In the genomic region with DNA sequence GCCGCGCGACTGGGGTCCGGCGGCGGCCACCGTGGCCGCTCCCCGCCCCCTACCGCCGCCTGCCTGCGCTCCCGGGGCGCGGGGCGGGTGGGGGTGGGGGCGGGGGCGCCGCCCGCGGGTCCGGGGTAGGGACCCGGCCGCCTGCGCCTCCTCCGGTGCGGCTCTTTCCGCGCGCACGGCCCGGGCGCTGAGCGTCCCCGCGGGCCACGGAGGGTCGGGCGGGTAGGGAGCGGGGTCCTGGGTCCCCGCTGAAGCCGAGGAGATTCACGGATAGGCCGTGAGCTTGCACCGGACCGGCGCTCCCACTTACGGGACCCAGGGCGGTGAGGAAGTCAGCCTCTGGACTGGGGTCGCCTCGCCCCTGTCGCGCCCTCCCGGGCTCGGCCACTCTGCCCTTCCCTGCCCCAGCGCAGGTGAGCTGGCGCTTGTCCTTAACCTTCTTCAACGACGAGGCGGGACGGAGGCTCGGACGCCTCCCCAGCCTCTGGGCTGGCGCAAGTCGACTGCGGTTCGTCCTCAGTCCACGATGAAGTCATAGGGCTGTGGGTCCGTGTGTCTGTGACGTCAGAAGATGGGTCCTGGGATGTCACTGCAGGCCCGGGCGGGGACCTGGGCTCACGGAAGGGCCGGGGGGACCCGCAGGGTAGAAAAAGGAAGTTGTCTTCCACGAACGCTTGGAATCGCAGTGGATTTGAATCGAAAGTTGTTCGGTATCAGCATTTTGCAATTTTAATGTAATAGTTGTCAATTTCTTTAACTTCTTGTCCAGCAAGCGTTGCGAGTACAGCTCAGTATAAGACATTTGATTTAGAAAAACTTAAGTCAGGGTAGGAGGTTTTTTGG, we compare ENCODE assay signal across 1 cellular context.
TF ChIP-seq lines count a peak whose summit lies in the region.

No MANE protein-coding gene starts in this region.

TF ChIP-seq in A549, 52 proteins besides CTCF, POLR2A, EP300 and RAD21 (continued from another document):
- TF ChIP-seq, protein P1, sequence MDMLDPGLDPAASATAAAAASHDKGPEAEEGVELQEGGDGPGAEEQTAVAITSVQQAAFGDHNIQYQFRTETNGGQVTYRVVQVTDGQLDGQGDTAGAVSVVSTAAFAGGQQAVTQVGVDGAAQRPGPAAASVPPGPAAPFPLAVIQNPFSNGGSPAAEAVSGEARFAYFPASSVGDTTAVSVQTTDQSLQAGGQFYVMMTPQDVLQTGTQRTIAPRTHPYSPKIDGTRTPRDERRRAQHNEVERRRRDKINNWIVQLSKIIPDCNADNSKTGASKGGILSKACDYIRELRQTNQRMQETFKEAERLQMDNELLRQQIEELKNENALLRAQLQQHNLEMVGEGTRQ (IDR thresholded peaks at IDR 0.05) = no peak
- no peak for TF ChIP-seq ZSCAN20 (CRISPR knock-in tag; IDR thresholded peaks at IDR 0.05)
- TF ChIP-seq, protein P2, sequence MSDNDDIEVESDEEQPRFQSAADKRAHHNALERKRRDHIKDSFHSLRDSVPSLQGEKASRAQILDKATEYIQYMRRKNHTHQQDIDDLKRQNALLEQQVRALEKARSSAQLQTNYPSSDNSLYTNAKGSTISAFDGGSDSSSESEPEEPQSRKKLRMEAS (IDR thresholded peaks at IDR 0.05) = 0 out of 2 replicates have a peak, but pooled peaks have one; percentile 29
TF ChIP-seq in A549: peak in this region for 4.
